ENCODE assay signal across 16 cellular contexts in genomic region chr5:14039063-14039462, GRCh38.
DNase-seq lines count a peak whose midpoint lies in the region; ATAC-seq, FAIRE-seq and TF ChIP-seq lines count a peak whose summit lies in the region.
"Had no signal": no experiment of that assay in that cellular context is flagged by ENCODE, and none has a peak within 500 bp of the region (broad histone marks: within the 10 kb centered on the region; RNA-seq: fewer than 3 reads in every experiment).

No MANE protein-coding gene starts in this region.

- peak overlapping the region; percentile 33 for H3K4me3 Mint-ChIP-seq in Calu3 (ENCODE audit: low read depth, unreplicated experiment)
- no peak overlapping the region for H3K4me3 Mint-ChIP-seq in nephron progenitor cell
- H3K4me3 Mint-ChIP-seq: activated T-cell treated with anti-CD3 and anti-CD28 coated beads, Interleukin-2, amount 50 U/mL, for 72 hours had no signal

- intact Hi-C loops in Calu3 (cut with micrococcal nuclease; ENCODE audit: unreplicated experiment), result loop anchor here (1.0 to 5.0 kb wide), 2 partner anchors 51 to 153 kb away; no protein-coding TSS in a partner anchor
- intact Hi-C loops in PC-3 (cut with micrococcal nuclease), result loop anchor here (1.0 to 2.0 kb wide), 3 partner anchors 70 to 151 kb away; partner anchors contain the start of gene TRIO
- intact Hi-C loops in endothelial cell of umbilical vein (cut with micrococcal nuclease), result loop anchor here (5.0 kb wide), 2 partner anchors 148 to 163 kb away; no protein-coding TSS in a partner anchor

- H3K4me3 ChIP-seq in PC-3 (ENCODE audit: low read length) (peak overlapping the region; percentile 53), endothelial cell of umbilical vein (replicated peaks in 1 of 3; ENCODE audit: insufficient read depth in 1 of 3, low read depth in 1 of 3, low read length in 3 of 3) (no peak overlapping the region)

- POLR2A ChIA-PET in PC-3 (lab: Charles Lee; ENCODE audit: unreplicated experiment) (interaction anchor here (2.6 kb wide), 1 partner anchor 30 kb away, joined by 16 read pairs; no protein-coding TSS in a partner anchor), endothelial cell of umbilical vein (lab: Charles Lee) (no interaction called here)

- FAIRE-seq in endothelial cell of umbilical vein (lab: Jason Lieb, UNC), result peak; percentile 73

- H3K27me3 ChIP-seq in PC-3 (ENCODE audit: low read length), result no peaks in the 10 kb centered on the region
- no peaks in the 10 kb centered on the region for H3K27me3 ChIP-seq in endothelial cell of umbilical vein (ENCODE audit: control insufficient read depth in 2 of 2, insufficient read depth in 2 of 2, low read length in 2 of 2)

- ATAC-seq in PC-3, result peak; percentile 29
- no peak for ATAC-seq in HG03378 (IDR thresholded peaks at IDR 0.05; ENCODE audit: unreplicated experiment)
- ATAC-seq: activated T-cell treated with anti-CD3 and anti-CD28 coated beads, Interleukin-2, amount 50 U/mL, for 72 hours had no signal

- no peak for TF ChIP-seq POLR2A in endothelial cell of umbilical vein (IDR thresholded peaks at IDR 0.05; ENCODE audit: low read depth, low read length)

- H2AFZ ChIP-seq in PC-3 (ENCODE audit: low read length) (no peak overlapping the region), endothelial cell of umbilical vein (ENCODE audit: low read depth, low read length) (peak overlapping the region; percentile 63)

- H3K36me3 Mint-ChIP-seq in Calu3 (ENCODE audit: insufficient read depth, unreplicated experiment), result peaks cover 41% of the 10 kb centered on the region
- H3K36me3 Mint-ChIP-seq in nephron progenitor cell (ENCODE audit: low read depth), result no peaks in the 10 kb centered on the region

- H3K27ac ChIP-seq in PC-3 (ENCODE audit: low read length) (peak overlapping the region; percentile 97), endothelial cell of umbilical vein (ENCODE audit: insufficient read depth, low read depth, low read length) (peak overlapping the region; percentile 93)

- H3K4me1 ChIP-seq in PC-3 (ENCODE audit: insufficient read depth, low read length), result peaks cover 61% of the 10 kb centered on the region
- H3K4me1 ChIP-seq in endothelial cell of umbilical vein (ENCODE audit: control insufficient read depth, extremely low read depth, insufficient read depth, low read length), result peaks cover 54% of the 10 kb centered on the region

- H3K4me1 Mint-ChIP-seq in Calu3 (ENCODE audit: low read depth, unreplicated experiment) (peaks cover 73% of the 10 kb centered on the region), nephron progenitor cell (peaks cover 60% of the 10 kb centered on the region)

- H3K9me3 ChIP-seq in PC-3 (ENCODE audit: low read length) (no peaks in the 10 kb centered on the region), endothelial cell of umbilical vein (replicated peaks; ENCODE audit: control insufficient read depth, insufficient read depth, low read length) (no peaks in the 10 kb centered on the region)

- H4K20me1 ChIP-seq in PC-3 (ENCODE audit: low read length), result no peaks in the 10 kb centered on the region
- no peaks in the 10 kb centered on the region for H4K20me1 ChIP-seq in endothelial cell of umbilical vein (replicated peaks; ENCODE audit: control insufficient read depth, extremely low read depth, insufficient read depth, low read length)

- dilution Hi-C loops in endothelial cell of umbilical vein (cut with MboI; ENCODE audit: extremely low pct_ligation_motif_present, low sequenced_read_pairs), result no loop called here

- H3K36me3 ChIP-seq in PC-3 (ENCODE audit: low read depth, low read length) (no peaks in the 10 kb centered on the region), endothelial cell of umbilical vein (ENCODE audit: control insufficient read depth in 2 of 2, extremely low read depth in 1 of 2, insufficient read depth in 2 of 2, low read length in 2 of 2) (no peaks in the 10 kb centered on the region)

- H3F3A ChIP-seq in PC-3 (ENCODE audit: low read length, unreplicated experiment), result peaks cover 36% of the 10 kb centered on the region

- CTCF ChIA-PET in Calu3 (lab: Charles Lee), result interaction anchor here (1.4 kb wide), 1 partner anchor 151 kb away, joined by 3 read pairs; no protein-coding TSS in a partner anchor
- CTCF ChIA-PET in PC-3 (lab: Charles Lee), result no interaction called here
- CTCF ChIA-PET in endothelial cell of umbilical vein (lab: Charles Lee), result interaction anchor here (1.0 to 1.7 kb wide), 3 partner anchors 20 to 70 kb away, joined by 3 to 6 read pairs (median 3); no protein-coding TSS in a partner anchor

- peak overlapping the region; percentile 99 for H3K27ac Mint-ChIP-seq in Calu3 (ENCODE audit: unreplicated experiment)
- H3K27ac Mint-ChIP-seq in nephron progenitor cell, result peak overlapping the region; percentile 84
- H3K27ac Mint-ChIP-seq: activated T-cell treated with anti-CD3 and anti-CD28 coated beads, Interleukin-2, amount 50 U/mL, for 72 hours had no signal

- H3K9me1 ChIP-seq in endothelial cell of umbilical vein (replicated peaks; ENCODE audit: control insufficient read depth, extremely low read depth, insufficient read depth, low read length), result no peaks in the 10 kb centered on the region

- H3K9me3 Mint-ChIP-seq in Calu3 (ENCODE audit: low read depth, unreplicated experiment), result no peaks in the 10 kb centered on the region
- peaks cover 8% of the 10 kb centered on the region for H3K9me3 Mint-ChIP-seq in nephron progenitor cell

- DNase-seq in Calu3 (peak; percentile 66), PC-3 (peak; percentile 94), endothelial cell of umbilical vein (ENCODE audit: low read depth, low spot score) (peak; percentile 80), nephron progenitor cell (no peak), NCI-H446 (lab: John Stamatoyannopoulos, UW) (no peak), UCSD-AML1 (lab: John Stamatoyannopoulos, UW; ENCODE audit: unreplicated experiment) (no peak)
- DNase-seq in activated effector memory CD4-positive, alpha-beta T cell treated with anti-CD3 and anti-CD28 coated beads, Interleukin-2, amount 50 U/mL, for 16 hours, result no peak
- DNase-seq: activated CD4-positive, alpha-beta T cell treated with anti-CD3 and anti-CD28 coated beads, Interleukin-2, amount 50 U/mL, for 4 hours; activated T-cell treated with anti-CD3 and anti-CD28 coated beads, Interleukin-2, amount 50 U/mL, for 72 hours; cortex of kidney; DMS153; NCI-H2081 treated with DMSO at 0.1 percent for 48 hours; NCI-H774; occipital lobe; Right ventricle myocardium superior had no signal

- TF ChIP-seq CTCF in Calu3 (IDR thresholded peaks at IDR 0.05; ENCODE audit: unreplicated experiment) (no peak), PC-3 (conservative IDR thresholded peaks at IDR 0.05; ENCODE audit: low read depth, low read length) (no peak), endothelial cell of umbilical vein (IDR thresholded peaks at IDR 0.05; ENCODE audit: extremely low read depth in 1 of 2, insufficient read depth in 1 of 2, low read depth in 1 of 2, low read length in 2 of 2) (no peak), nephron progenitor cell (IDR thresholded peaks at IDR 0.05) (no peak)

- peaks cover 14% of the 10 kb centered on the region for H3K79me2 ChIP-seq in PC-3 (ENCODE audit: low read length)
- no peaks in the 10 kb centered on the region for H3K79me2 ChIP-seq in endothelial cell of umbilical vein (ENCODE audit: control insufficient read depth, insufficient read depth, low read length)

- peak overlapping the region; percentile 77 for H3K4me2 ChIP-seq in PC-3 (ENCODE audit: low read length)
- H3K4me2 ChIP-seq in endothelial cell of umbilical vein (ENCODE audit: insufficient read depth, low read length), result no peak overlapping the region

- H3K27me3 Mint-ChIP-seq in Calu3 (ENCODE audit: unreplicated experiment) (no peaks in the 10 kb centered on the region), nephron progenitor cell (ENCODE audit: low read depth, poor library complexity) (peaks cover 9% of the 10 kb centered on the region)

- H3K9ac ChIP-seq in PC-3 (ENCODE audit: low read length) (peak overlapping the region; percentile 92), endothelial cell of umbilical vein (replicated peaks; ENCODE audit: extremely low read depth, insufficient read depth, low read length) (peak overlapping the region; percentile 12)

- H3K9me2 ChIP-seq in PC-3 (replicated peaks; ENCODE audit: low read length), result no peaks in the 10 kb centered on the region

- no TSS peak for BruUV-seq in Calu3 (replicated peaks; lab: Mats Ljungman, UMichigan)
- TSS peak; percentile 90 for BruUV-seq in PC-3 (replicated peaks; lab: Mats Ljungman, UMichigan)
- no TSS peak for BruUV-seq in endothelial cell of umbilical vein (replicated peaks; lab: Mats Ljungman, UMichigan)

TF ChIP-seq in endothelial cell of umbilical vein, 7 proteins besides CTCF, POLR2A, EP300 and RAD21:
- TF ChIP-seq POLR2AphosphoS5 (IDR thresholded peaks at IDR 0.05; ENCODE audit: insufficient read depth, low read depth, low read length) (no peak), MYC (IDR thresholded peaks at IDR 0.05; ENCODE audit: low read depth, low read length) (no peak), FOS (IDR thresholded peaks at IDR 0.05; ENCODE audit: borderline replicate concordance, insufficient read depth, low read length) (peak; percentile 33), EZH2 (IDR thresholded peaks at IDR 0.05; ENCODE audit: borderline replicate concordance, low read depth, low read length, severe bottlenecking) (no peak), GATA2 (IDR thresholded peaks at IDR 0.05; ENCODE audit: insufficient read depth, insufficient read length, low read depth, low read length) (no peak), MAX (IDR thresholded peaks at IDR 0.05; ENCODE audit: insufficient read depth, insufficient read length) (no peak), JUN (IDR thresholded peaks at IDR 0.05; ENCODE audit: borderline replicate concordance, insufficient read depth, insufficient read length, low read depth) (peak; percentile 81)
TF ChIP-seq in endothelial cell of umbilical vein: peak in this region for 2.

Comparison
In these comparisons a context has a peak if more than half of its experiments do, and no peak if none do; other contexts are left out.
1. DNase-seq: peak in Calu3 (single experiment), PC-3 (single experiment) and endothelial cell of umbilical vein (single experiment); none in nephron progenitor cell (single experiment), NCI-H446 (0 of 2), UCSD-AML1 (single experiment) and activated effector memory CD4-positive, alpha-beta T cell treated with anti-CD3 and anti-CD28 coated beads, Interleukin-2, amount 50 U/mL, for 16 hours (single experiment).